ENCODE assay signal across 15 cellular contexts in the genomic region with DNA sequence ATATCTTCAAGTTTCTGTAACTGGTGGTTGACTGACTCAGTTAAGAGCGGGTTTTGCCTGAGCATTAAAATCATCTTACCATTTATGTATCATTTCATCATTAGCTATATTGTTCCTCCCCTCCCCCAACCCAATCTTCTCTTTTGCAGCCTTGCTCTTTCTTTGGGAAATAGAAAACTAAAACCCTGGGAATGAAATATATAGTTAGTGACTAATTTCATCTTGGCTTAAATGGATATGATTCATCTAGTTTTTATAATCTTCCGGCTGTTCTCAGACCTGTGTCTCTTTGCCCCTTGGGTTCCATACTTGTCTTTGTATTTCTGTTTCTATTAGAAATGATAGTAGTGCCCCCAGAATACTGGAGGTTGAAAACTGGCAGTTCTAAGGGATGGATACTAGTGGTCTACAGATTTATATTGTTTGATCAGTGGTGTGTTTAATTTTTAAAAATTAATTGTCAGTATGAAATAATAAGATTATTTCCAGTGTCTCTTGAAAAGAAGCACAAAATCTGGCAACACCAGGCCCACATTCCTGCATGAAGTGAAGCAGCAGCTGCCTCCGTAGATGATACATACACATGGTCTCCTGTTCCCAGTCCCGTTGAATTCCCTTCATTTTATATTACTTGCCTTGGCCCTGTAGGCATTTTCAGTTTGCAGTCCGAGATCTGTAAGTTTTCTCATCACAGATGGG. TPM values are rescaled to one million over a fixed set of nuclear protein-coding genes. Genes with fewer than 3 reads are reported as not detected.
DNase-seq lines count a peak whose midpoint lies in the region; ATAC-seq, FAIRE-seq and TF ChIP-seq lines count a peak whose summit lies in the region.
"Had no signal": no experiment of that assay in that cellular context is flagged by ENCODE, and none has a peak within 500 bp of the region (broad histone marks: within the 10 kb centered on the region; RNA-seq: fewer than 3 reads in every experiment).

No MANE protein-coding gene starts in this region.

- H3K4me3 ChIP-seq in GM12878 (no peak overlapping the region), skeletal muscle satellite cell (ENCODE audit: low read length) (peak overlapping the region; percentile 51)
- H3K4me3 ChIP-seq: stomach had no signal

- 81% methylated on average over 5 of the region's 5 CpGs for WGBS in GM12878 (ENCODE audit: insufficient coverage, insufficient replicate concordance, low lambda C conversion rate, missing lambda C conversion rate)

- H3K9me3 ChIP-seq in GM12878 (replicated peaks; ENCODE audit: control insufficient read depth, insufficient read depth, low read length): no peaks in the 10 kb centered on the region
- no peaks in the 10 kb centered on the region for H3K9me3 ChIP-seq in skeletal muscle satellite cell (replicated peaks; ENCODE audit: low read length)
- H3K9me3 ChIP-seq: stomach had no signal

- no peaks in the 10 kb centered on the region; the same call in 1 of the 2 replicates for H3K79me2 ChIP-seq in GM12878 (ENCODE audit: control insufficient read depth, insufficient read depth, low read length)

- no peak for TF ChIP-seq POLR2A in GM12878 (IDR thresholded peaks at IDR 0.05; ENCODE audit: low read depth, low read length)

- TF ChIP-seq RAD21 in GM12878 (IDR thresholded peaks at IDR 0.05; ENCODE audit: insufficient read depth, low read depth, low read length): no peak

- in situ Hi-C loops in GM12878 (cut with MboI): no loop called here

- RAD21 ChIA-PET in GM12878 (lab: Charles Lee; ENCODE audit: unreplicated experiment): no interaction called here

- TF ChIP-seq EP300 in GM12878 (IDR thresholded peaks at IDR 0.05; ENCODE audit: borderline replicate concordance in 1 of 2, control insufficient read depth in 1 of 2, low read depth in 2 of 2, low read length in 2 of 2): no peak

- H3K9ac ChIP-seq in GM12878 (ENCODE audit: control insufficient read depth, insufficient read depth, low read length) (no peak overlapping the region), skeletal muscle satellite cell (ENCODE audit: low read depth, low read length) (peak overlapping the region; percentile 73)

- DNase-seq in HCEC 1CT: peak; percentile 89
- no peak for DNase-seq in GM12878 (ENCODE audit: low read depth, low spot score)
- peak; percentile 61 to 75 for DNase-seq in foreskin keratinocyte
- no peak for DNase-seq in SW480 (ENCODE audit: low spot score)
- DNase-seq in omental fat pad (ENCODE audit: low spot score): no peak
- no peak for DNase-seq in NCI-H1930 (lab: John Stamatoyannopoulos, UW)
- DNase-seq in cardiac septum (ENCODE audit: low spot score): no peak
- DNase-seq: activated CD8-positive, alpha-beta memory T cell treated with anti-CD3 and anti-CD28 coated beads, Interleukin-2, amount 10 ng/mL, durations not matched to agents 7 days and 5 days; CD8-positive, alpha-beta T cell; hippocampal formation; MV-4-11; RPMI8226; stomach had no signal

- SMC1A ChIA-PET in GM12878 (lab: Charles Lee; ENCODE audit: uncharacterized antibody, unreplicated experiment): interaction anchor here (0.7 to 2.2 kb wide), 5 partner anchors 9 to 538 kb away, joined by 3 to 5 read pairs (median 3); no protein-coding TSS in a partner anchor

- TF ChIP-seq CTCF in GM12878 (IDR thresholded peaks at IDR 0.05 in 2 of 3, conservative IDR thresholded peaks at IDR 0.05 in 1 of 3; ENCODE audit: control insufficient read depth in 2 of 3, extremely low read depth in 1 of 3, insufficient read depth in 1 of 3, low read depth in 3 of 3, low read length in 3 of 3): no peak
- no peak for TF ChIP-seq CTCF in foreskin keratinocyte (conservative IDR thresholded peaks at IDR 0.05)
- no peak for TF ChIP-seq CTCF in omental fat pad (IDR thresholded peaks at IDR 0.05)

- BruUV-seq in GM12878 (replicated peaks; lab: Mats Ljungman, UMichigan): no TSS peak

- H3K4me2 ChIP-seq in GM12878 (ENCODE audit: control insufficient read depth, insufficient read depth) (no peak overlapping the region), skeletal muscle satellite cell (ENCODE audit: low read length) (peak overlapping the region; percentile 76)

- no peak for ATAC-seq in GM12878
- peak; percentile 44 for ATAC-seq in foreskin keratinocyte
- ATAC-seq in omental fat pad (ENCODE audit: low FRiP score): no peak
- ATAC-seq: activated CD8-positive, alpha-beta memory T cell treated with anti-CD3 and anti-CD28 coated beads, Interleukin-2, amount 10 ng/mL, durations not matched to agents 7 days and 5 days; activated naive CD4-positive, alpha-beta T cell treated with anti-CD3 and anti-CD28 coated beads, Interleukin-2, amount 50 U/mL, for 72 hours; CD8-positive, alpha-beta T cell had no signal

- H3K4me1 ChIP-seq in GM12878 (ENCODE audit: control insufficient read depth, insufficient read depth, low read length): peaks cover 4% of the 10 kb centered on the region; the same call in 1 of the 2 replicates
- peaks cover 43% of the 10 kb centered on the region for H3K4me1 ChIP-seq in foreskin keratinocyte
- peaks cover 24% of the 10 kb centered on the region for H3K4me1 ChIP-seq in skeletal muscle satellite cell (ENCODE audit: control insufficient read depth, insufficient read depth, low read length)

- no peaks in the 10 kb centered on the region for H3K27me3 ChIP-seq in GM12878 (replicated peaks in 1 of 2; ENCODE audit: control insufficient read depth in 2 of 2, insufficient read depth in 2 of 2, low read length in 1 of 2)
- H3K27me3 ChIP-seq in foreskin keratinocyte: no peaks in the 10 kb centered on the region
- no peaks in the 10 kb centered on the region for H3K27me3 ChIP-seq in skeletal muscle satellite cell (ENCODE audit: control insufficient read depth, insufficient read depth, low read length)
- H3K27me3 ChIP-seq: stomach had no signal

- POLR2A ChIA-PET in GM12878 (lab: Charles Lee): no interaction called here

- H3K27ac ChIP-seq in GM12878 (ENCODE audit: control insufficient read depth, insufficient read depth) (no peak overlapping the region), foreskin keratinocyte (peak overlapping the region; percentile 56)
- H3K27ac ChIP-seq: stomach had no signal

- CTCF ChIA-PET in GM12878 (lab: Yijun Ruan, JAX): interaction anchor here (1.0 to 1.5 kb wide), 2 partner anchors 15 to 198 kb away, joined by 3 read pairs; no protein-coding TSS in a partner anchor

- no peak for FAIRE-seq in GM12878 (lab: Jason Lieb, UNC)

- H4K20me1 ChIP-seq in GM12878 (ENCODE audit: control insufficient read depth, insufficient read depth): no peaks in the 10 kb centered on the region

- no peaks in the 10 kb centered on the region for H3K36me3 ChIP-seq in GM12878 (ENCODE audit: control insufficient read depth in 2 of 2, insufficient read depth in 2 of 2, low read length in 1 of 2)
- H3K36me3 ChIP-seq in skeletal muscle satellite cell (ENCODE audit: insufficient read depth, low read length): no peaks in the 10 kb centered on the region
- H3K36me3 ChIP-seq: stomach had no signal

- intact Hi-C loops in GM12878 (cut with micrococcal nuclease; ENCODE audit: unreplicated experiment): no loop called here
- intact Hi-C loops in cardiac septum (cut with DNase I): no loop called here

- no peak overlapping the region for H2AFZ ChIP-seq in GM12878 (ENCODE audit: control insufficient read depth, low read depth, low read length)

TF ChIP-seq in GM12878, 131 proteins besides CTCF, POLR2A, EP300 and RAD21:
- TF ChIP-seq NR2F1 (conservative IDR thresholded peaks at IDR 0.05) (no peak), ZNF24 (IDR thresholded peaks at IDR 0.05) (0 out of 2 replicates have a peak, but pooled peaks have one; percentile 45)

RNA-seq across cellular contexts. Expression of a gene that starts 44.5 kb away (rescaled TPM):
- 15.6 and 19.1 TPM in 2 replicates for total RNA-seq in GM12878 (2013; cell fraction: nucleolus; rRNA removed)
- total RNA-seq in GM12878 (2014; rRNA removed) (3.5 and 3.9 TPM in 2 replicates), GM12878 (2014; rRNA removed; fragmentation: Illumina TruSeq; extraction: Trizol) (3.0 and 3.4 TPM in 2 replicates), GM12878 (2021) (4.8 and 7.0 TPM in 2 replicates), foreskin keratinocyte (9.5 and 10.3 TPM in 2 replicates), omental fat pad (10 to 100 TPM in 2 of 4 donors, 1 to 10 TPM in 2; 6.3 to 18.0 (median 10.4) TPM), cardiac septum (4.8 TPM)
- 2.5 TPM for polyA plus RNA-seq in GM12878 (2011; ENCODE audit: low read depth)
- polyA plus RNA-seq in GM12878 (2011; rRNA removed) (0.35 and 0.58 TPM in 2 replicates), GM12878 (2014; fragmentation: Illumina TruSeq; extraction: Trizol) (4.7 and 6.2 TPM in 2 replicates), GM12878 (2014; fragmentation: Nextera tagmentation; extraction: Ambion mirVana) (under 1 TPM; 0.42 to 0.53 TPM), GM12878 (2014; rRNA removed) (1.9 and 3.0 TPM in 2 replicates), GM12878 (2016; fragmentation: Nextera tagmentation; extraction: Ambion mirVana) (under 1 TPM; 0.42 to 0.82 TPM), foreskin keratinocyte (3.1 and 3.6 TPM in 2 replicates)
- 0.38 and 0.66 TPM in 2 replicates for polyA plus RNA-seq in GM12878 (2011; cell fraction: cytosol; rRNA removed)
- polyA plus RNA-seq in GM12878 (2011; cell fraction: nucleus; rRNA removed): 0.54 and 0.55 TPM in 2 replicates
- polyA plus RNA-seq in GM12878 (2012): 4.0 and 4.2 TPM in 2 replicates
- 1.9 and 2.9 TPM in 2 replicates for polyA minus RNA-seq in GM12878 (2011; rRNA and poly(A)+ RNA removed)
- polyA minus RNA-seq in GM12878 (2011; cell fraction: cytosol; rRNA and poly(A)+ RNA removed): 0.52 and 3.1 TPM in 2 replicates
- polyA minus RNA-seq in GM12878 (2011; cell fraction: nucleus; rRNA and poly(A)+ RNA removed): 1.8 and 2.5 TPM in 2 replicates
- 4.3 and 4.4 TPM in 2 replicates for total RNA-seq in skeletal muscle satellite cell (2012; rRNA removed)

Comparison
In these comparisons a context has a peak if more than half of its experiments do, and no peak if none do; other contexts are left out.
1. DNase-seq: peak in HCEC 1CT (single experiment) and foreskin keratinocyte (2 of 2); none in GM12878 (single experiment), SW480 (single experiment), omental fat pad (single experiment), NCI-H1930 (0 of 2) and cardiac septum (single experiment).